20 cellular contexts compared by ENCODE assay signal in genomic region chr9:99101812-99102211, GRCh38. TPM values are rescaled to one million over a fixed set of nuclear protein-coding genes. Genes with fewer than 3 reads are reported as not detected.
DNase-seq lines count a peak whose midpoint lies in the region; ATAC-seq, FAIRE-seq and TF ChIP-seq lines count a peak whose summit lies in the region.
"Had no signal": no experiment of that assay in that cellular context is flagged by ENCODE, and none has a peak within 500 bp of the region (broad histone marks: within the 10 kb centered on the region; RNA-seq: fewer than 3 reads in every experiment).

No MANE protein-coding gene starts in this region.

- FAIRE-seq in A549 (lab: Jason Lieb, UNC) = no peak
- FAIRE-seq: GM12892, GM18507 had no signal

- no peak for TF ChIP-seq POLR2A in A549 (IDR thresholded peaks at IDR 0.05; ENCODE audit: low read length)
- TF ChIP-seq POLR2A in Peyer's patch (IDR thresholded peaks at IDR 0.05) = no peak

- H3K27ac ChIP-seq in A549 = peak overlapping the region; percentile 74 to 91; a peak in 3 of 6 replicates
- peak overlapping the region; percentile 87 for H3K27ac ChIP-seq in RWPE2 (ENCODE audit: poor library complexity, severe bottlenecking)
- H3K27ac ChIP-seq in hepatocyte = peak overlapping the region; percentile 86
- peak overlapping the region; percentile 94 to 95 for H3K27ac ChIP-seq in thoracic aorta
- H3K27ac ChIP-seq in Peyer's patch = no peak overlapping the region
- no peak overlapping the region for H3K27ac ChIP-seq in colonic mucosa
- H3K27ac ChIP-seq: BLaER1 treated with 17β-estradiol and CSF1 and Interleukin-3, amounts not matched to agents 10 nM and 100 nM had no signal

- no peaks in the 10 kb centered on the region for H3K27me3 ChIP-seq in RWPE2 (ENCODE audit: insufficient read depth, poor library complexity, severe bottlenecking)
- no peaks in the 10 kb centered on the region for H3K27me3 ChIP-seq in hepatocyte
- H3K27me3 ChIP-seq in thoracic aorta (replicated peaks; ENCODE audit: insufficient read depth) = no peaks in the 10 kb centered on the region
- H3K27me3 ChIP-seq in Peyer's patch = no peaks in the 10 kb centered on the region
- H3K27me3 ChIP-seq in colonic mucosa = no peaks in the 10 kb centered on the region

- intact Hi-C loops in colonic mucosa (cut with DNase I) = no loop called here

- ATAC-seq in A549 (no peak), RWPE2 (ENCODE audit: low read depth) (no peak), thoracic aorta (ENCODE audit: insufficient number of reproducible peaks, low FRiP score, low read depth) (no peak)

- H3K36me3 ChIP-seq in RWPE2 (ENCODE audit: low read depth) (no peaks in the 10 kb centered on the region), hepatocyte (replicated peaks; ENCODE audit: insufficient read depth, low read depth) (no peaks in the 10 kb centered on the region), thoracic aorta (no peaks in the 10 kb centered on the region), Peyer's patch (no peaks in the 10 kb centered on the region), colonic mucosa (no peaks in the 10 kb centered on the region)

- 96% methylated on average over 2 of the region's 2 CpGs for WGBS in A549 (ENCODE audit: missing lambda C conversion rate)
- 98% methylated on average over 2 of the region's 2 CpGs for WGBS in hepatocyte (ENCODE audit: low lambda C conversion rate, missing lambda C conversion rate)

- no peak overlapping the region for H3K9ac ChIP-seq in colonic mucosa (ENCODE audit: low read depth in 2 of 2, low read length in 2 of 2)
- H3K9ac ChIP-seq: BLaER1 treated with 17β-estradiol and CSF1 and Interleukin-3, amounts not matched to agents 10 nM and 100 nM had no signal

- H3K4me2 ChIP-seq in A549 (peak overlapping the region; percentile 96; the same call in 1 of the 3 replicates), hepatocyte (no peak overlapping the region)

- no peaks in the 10 kb centered on the region for H3K9me2 ChIP-seq in hepatocyte (replicated peaks; ENCODE audit: insufficient read depth)

- POLR2A ChIA-PET in A549 (lab: Yijun Ruan, JAX) = no interaction called here

- no peak for TF ChIP-seq EP300 in A549 (IDR thresholded peaks at IDR 0.05)

- H3K9me3 ChIP-seq in A549 (0 out of 3 replicates have a peak, but pooled peaks cover 3% of the 10 kb centered on the region), RWPE2 (ENCODE audit: severe bottlenecking) (no peaks in the 10 kb centered on the region), hepatocyte (ENCODE audit: low read depth) (no peaks in the 10 kb centered on the region), thoracic aorta (no peaks in the 10 kb centered on the region), Peyer's patch (no peaks in the 10 kb centered on the region), colonic mucosa (no peaks in the 10 kb centered on the region)

- CTCF ChIA-PET in A549 (lab: Yijun Ruan, JAX) = interaction anchor here (1.1 to 1.6 kb wide), 3 partner anchors 9 to 103 kb away, joined by 3 to 8 read pairs (median 5); no protein-coding TSS in a partner anchor

- peaks cover 14% of the 10 kb centered on the region for H3K79me2 ChIP-seq in hepatocyte

- H3K4me3 ChIP-seq in A549 (no peak overlapping the region), RWPE2 (ENCODE audit: severe bottlenecking) (no peak overlapping the region), hepatocyte (no peak overlapping the region), thoracic aorta (no peak overlapping the region), Peyer's patch (no peak overlapping the region), colonic mucosa (no peak overlapping the region)
- H3K4me3 ChIP-seq: BLaER1 treated with 17β-estradiol and CSF1 and Interleukin-3, amounts not matched to agents 10 nM and 100 nM had no signal

- peaks cover 8% of the 10 kb centered on the region for H4K20me1 ChIP-seq in hepatocyte (ENCODE audit: insufficient read depth, poor library complexity, severe bottlenecking)

- DNase-seq in A549 (ENCODE audit: low read depth in 1 of 2, low spot score in 1 of 2) (no peak), RWPE2 (ENCODE audit: low spot score) (no peak), hepatocyte (ENCODE audit: low spot score) (no peak), thoracic aorta (ENCODE audit: low spot score) (no peak), RKO (ENCODE audit: low spot score) (no peak), Peyer's patch (no peak), colonic mucosa (no peak)
- no peak for DNase-seq in activated effector memory CD4-positive, alpha-beta T cell treated with anti-CD3 and anti-CD28 coated beads, Interleukin-2, amount 50 U/mL, for 16 hours
- DNase-seq: 8988T; CD8-positive, alpha-beta memory T cell; COR-L47; DMS 273 treated with DMSO at 0.1 percent for 48 hours; DMS53; DND-41; EL; GOT3; H7 had no signal

- H2AFZ ChIP-seq in hepatocyte = no peak overlapping the region

- no peak for TF ChIP-seq CTCF in A549 (IDR thresholded peaks at IDR 0.05)
- no peak for TF ChIP-seq CTCF in RWPE2 (IDR thresholded peaks at IDR 0.05; ENCODE audit: poor library complexity, severe bottlenecking)
- no peak for TF ChIP-seq CTCF in hepatocyte (IDR thresholded peaks at IDR 0.05; ENCODE audit: poor library complexity)
- no peak for TF ChIP-seq CTCF in thoracic aorta (IDR thresholded peaks at IDR 0.05)
- TF ChIP-seq CTCF in Peyer's patch (IDR thresholded peaks at IDR 0.05) = no peak
- no peak for TF ChIP-seq CTCF in colonic mucosa (IDR thresholded peaks at IDR 0.05)

- H3K4me1 ChIP-seq in A549 = peaks cover 32% of the 10 kb centered on the region
- H3K4me1 ChIP-seq in RWPE2 (ENCODE audit: insufficient read depth, poor library complexity, severe bottlenecking) = peaks cover 17% of the 10 kb centered on the region
- H3K4me1 ChIP-seq in hepatocyte (ENCODE audit: insufficient read depth) = peaks cover 11% of the 10 kb centered on the region
- peaks cover 5 to 31% of the 10 kb centered on the region in 2 donors for H3K4me1 ChIP-seq in thoracic aorta (ENCODE audit: control insufficient read depth in 1 of 2, low read depth in 2 of 2)
- H3K4me1 ChIP-seq in Peyer's patch = peaks cover 0 to 20% (median 4%) of the 10 kb centered on the region in 4 donors
- no peaks in the 10 kb centered on the region for H3K4me1 ChIP-seq in colonic mucosa

- TF ChIP-seq RAD21 in A549 (conservative IDR thresholded peaks at IDR 0.05 in 1 of 2, IDR thresholded peaks at IDR 0.05 in 1 of 2) = no peak

TF ChIP-seq in A549, 52 proteins besides CTCF, POLR2A, EP300 and RAD21 (continues in another document):
- TF ChIP-seq CBX8 (IDR thresholded peaks at IDR 0.05) (no peak), RCOR1 (IDR thresholded peaks at IDR 0.05; ENCODE audit: low read depth, low read length) (no peak), BCL3 (IDR thresholded peaks at IDR 0.05) (no peak), BHLHE40 (IDR thresholded peaks at IDR 0.05; ENCODE audit: low read depth, low read length) (no peak), PBX3 (IDR thresholded peaks at IDR 0.05) (no peak), HES2 (IDR thresholded peaks at IDR 0.05) (no peak), ZSCAN20 (CRISPR knock-in tag; IDR thresholded peaks at IDR 0.05) (no peak)

RNA-seq across cellular contexts. Expression of gene TGFBR1, which starts 3.1 kb away (rescaled TPM):
- polyA plus RNA-seq in A549 (2011; rRNA removed) (45.5 and 77.1 TPM in 2 replicates), A549 (2017; fragmentation: RNase III; extraction: RNeasy Plus Mini Kit Qiagen cat#74134 plus additional on column Dnase treatment) (18.3 to 25.8 TPM (median 25.4 TPM) in 3 replicates), hepatocyte (31.5 and 41.7 TPM in 2 replicates)
- 6.6 and 13.0 TPM in 2 replicates for polyA plus RNA-seq in A549 (2012; cell fraction: cytosol; rRNA removed)
- 4.0 and 10.0 TPM in 2 replicates for polyA plus RNA-seq in A549 (2012; cell fraction: nucleus; rRNA removed)
- 211 and 216 TPM in 2 replicates for polyA minus RNA-seq in A549 (2011; rRNA and poly(A)+ RNA removed)
- total RNA-seq in hepatocyte (74.2 and 79.4 TPM in 2 replicates), thoracic aorta (10 to 100 TPM; 76.8 to 87.2 TPM), Peyer's patch (10 to 100 TPM; 11.6 to 14.4 (median 13.5) TPM), colonic mucosa (10 to 100 TPM; 19.0 to 48.7 TPM)

Comparison
In these comparisons a context has a peak if more than half of its experiments do, and no peak if none do; other contexts are left out.
1. H3K27ac ChIP-seq: peak in A549 (2 of 2), RWPE2 (single experiment), hepatocyte (single experiment) and thoracic aorta (2 of 2); none in Peyer's patch (0 of 4) and colonic mucosa (single experiment).